24 cellular contexts compared by ENCODE assay signal in the genomic region with DNA sequence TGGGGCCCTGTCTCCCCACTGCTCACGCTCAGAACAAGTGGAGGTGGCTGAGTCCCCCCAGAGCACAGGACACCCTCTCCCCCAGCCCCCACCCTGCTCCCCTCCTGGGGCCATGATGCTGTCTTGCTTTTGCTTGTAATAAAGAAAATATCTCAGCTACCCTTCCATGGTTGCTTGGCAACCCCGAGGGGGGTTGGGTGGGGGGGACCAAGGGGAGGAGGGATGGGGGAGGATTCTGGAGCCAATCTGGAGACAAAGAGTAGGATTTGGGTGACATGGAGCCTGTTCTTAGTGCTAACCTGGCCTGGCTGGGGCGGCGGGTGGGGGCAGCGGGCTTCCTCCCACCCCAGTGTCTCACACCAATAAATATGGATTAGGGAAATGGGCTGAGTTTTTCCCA.
"Had no signal": no experiment of that assay in that cellular context is flagged by ENCODE, and none has a peak within 500 bp of the region (broad histone marks: within the 10 kb centered on the region; RNA-seq: fewer than 3 reads in every experiment).

No MANE protein-coding gene starts in this region.

- ATAC-seq: effector memory CD8-positive, alpha-beta T cell; left cardiac atrium; left ventricle myocardium superior; right cardiac atrium; T-helper 17 cell had no signal

- H3K4me3 ChIP-seq: heart right ventricle, spleen, thoracic aorta had no signal

- H3K9me3 ChIP-seq: heart right ventricle, spleen, thoracic aorta had no signal

- H3K4me1 Mint-ChIP-seq: activated CD4-positive, alpha-beta T cell treated with anti-CD3 and anti-CD28 coated beads, Interleukin-2, amount 10 ng/mL, durations not matched to agents 24 days and 14 days; activated naive CD4-positive, alpha-beta T cell treated with anti-CD3 and anti-CD28 coated beads, Interleukin-2, amount 10 ng/mL, durations not matched to agents 7 days and 5 days; activated naive CD8-positive, alpha-beta T cell treated with anti-CD3 and anti-CD28 coated beads, Interleukin-2, amount 10 ng/mL, durations not matched to agents 7 days and 5 days; central memory CD8-positive, alpha-beta T cell had no signal

- H3K36me3 ChIP-seq: heart right ventricle, spleen, thoracic aorta had no signal

- DNase-seq: activated CD4-positive, alpha-beta memory T cell treated with anti-CD3 and anti-CD28 coated beads for 36 hours; activated CD4-positive, alpha-beta T cell treated with anti-CD3 and anti-CD28 coated beads, Interleukin-2, amount 10 ng/mL, durations not matched to agents 24 days and 14 days; activated CD4-positive, CD25-positive, alpha-beta regulatory T cell treated with anti-CD3 and anti-CD28 coated beads, Interleukin-2, amount 50 U/mL, for 72 hours; activated CD8-positive, alpha-beta memory T cell treated with anti-CD3 and anti-CD28 coated beads, Interleukin-2, amount 50 U/mL, for 4 hours; activated gamma-delta T cell; activated naive CD4-positive, alpha-beta T cell treated with anti-CD3 and anti-CD28 coated beads, Interleukin-2, amount 10 ng/mL, durations not matched to agents 7 days and 5 days; activated naive CD8-positive, alpha-beta T cell treated with anti-CD3 and anti-CD28 coated beads, Interleukin-2, amount 10 ng/mL, durations not matched to agents 7 days and 5 days; activated T-cell treated with anti-CD3 and anti-CD28 coated beads, Interleukin-2, amount 50 U/mL, for 1 hour; dermis blood vessel endothelial cell; effector memory CD8-positive, alpha-beta T cell; foreskin fibroblast; heart right ventricle; left cardiac atrium; left ventricle myocardium superior; occipital lobe; right cardiac atrium; spleen; stimulated activated naive CD4-positive, alpha-beta T cell treated with Interleukin-2 at 50 U/mL for 16 hours; T-helper 17 cell; T1000; trophoblast cell had no signal

- H3K27ac Mint-ChIP-seq: activated CD4-positive, alpha-beta memory T cell treated with anti-CD3 and anti-CD28 coated beads for 36 hours; activated CD4-positive, alpha-beta T cell treated with anti-CD3 and anti-CD28 coated beads, Interleukin-2, amount 10 ng/mL, durations not matched to agents 24 days and 14 days; activated naive CD4-positive, alpha-beta T cell treated with anti-CD3 and anti-CD28 coated beads, Interleukin-2, amount 10 ng/mL, durations not matched to agents 7 days and 5 days; activated naive CD8-positive, alpha-beta T cell treated with anti-CD3 and anti-CD28 coated beads, Interleukin-2, amount 10 ng/mL, durations not matched to agents 7 days and 5 days; effector memory CD8-positive, alpha-beta T cell; nephron; T-helper 17 cell had no signal

- H3K27ac ChIP-seq: heart right ventricle, spleen, thoracic aorta had no signal

- H3K4me1 ChIP-seq: spleen had no signal

- H3K9me3 Mint-ChIP-seq: activated CD4-positive, alpha-beta memory T cell treated with anti-CD3 and anti-CD28 coated beads for 36 hours; activated CD4-positive, alpha-beta T cell treated with anti-CD3 and anti-CD28 coated beads, Interleukin-2, amount 10 ng/mL, durations not matched to agents 24 days and 14 days; activated naive CD4-positive, alpha-beta T cell treated with anti-CD3 and anti-CD28 coated beads, Interleukin-2, amount 10 ng/mL, durations not matched to agents 7 days and 5 days; activated naive CD8-positive, alpha-beta T cell treated with anti-CD3 and anti-CD28 coated beads, Interleukin-2, amount 10 ng/mL, durations not matched to agents 7 days and 5 days; central memory CD8-positive, alpha-beta T cell; effector memory CD8-positive, alpha-beta T cell; nephron had no signal

- H3K36me3 Mint-ChIP-seq: activated CD4-positive, alpha-beta memory T cell treated with anti-CD3 and anti-CD28 coated beads for 36 hours; activated naive CD4-positive, alpha-beta T cell treated with anti-CD3 and anti-CD28 coated beads, Interleukin-2, amount 10 ng/mL, durations not matched to agents 7 days and 5 days; activated naive CD8-positive, alpha-beta T cell treated with anti-CD3 and anti-CD28 coated beads, Interleukin-2, amount 10 ng/mL, durations not matched to agents 7 days and 5 days had no signal

- H3K4me3 Mint-ChIP-seq: activated CD4-positive, alpha-beta memory T cell treated with anti-CD3 and anti-CD28 coated beads for 36 hours; activated CD4-positive, alpha-beta T cell treated with anti-CD3 and anti-CD28 coated beads, Interleukin-2, amount 10 ng/mL, durations not matched to agents 24 days and 14 days; activated naive CD4-positive, alpha-beta T cell treated with anti-CD3 and anti-CD28 coated beads, Interleukin-2, amount 10 ng/mL, durations not matched to agents 7 days and 5 days; activated naive CD8-positive, alpha-beta T cell treated with anti-CD3 and anti-CD28 coated beads, Interleukin-2, amount 10 ng/mL, durations not matched to agents 7 days and 5 days; central memory CD8-positive, alpha-beta T cell; effector memory CD8-positive, alpha-beta T cell; nephron; T-helper 17 cell had no signal
